ENCODE assay signal across 9 cellular contexts in genomic region chr20:36919715-36920333, GRCh38. TPM values are rescaled to one million over a fixed set of nuclear protein-coding genes. Genes with fewer than 3 reads are reported as not detected.
DNase-seq lines count a peak whose midpoint lies in the region; ATAC-seq and TF ChIP-seq lines count a peak whose summit lies in the region.
"Had no signal": no experiment of that assay in that cellular context is flagged by ENCODE, and none has a peak within 500 bp of the region (broad histone marks: within the 10 kb centered on the region; RNA-seq: fewer than 3 reads in every experiment).

No MANE protein-coding gene starts in this region.

- TF ChIP-seq CTCF in GM13977 (IDR thresholded peaks at IDR 0.05; ENCODE audit: extremely low read depth, insufficient read depth, missing control alignments) (peak; percentile 74), foreskin fibroblast (IDR thresholded peaks at IDR 0.05; ENCODE audit: low read depth, low read length) (peak; percentile 88), parathyroid adenoma (IDR thresholded peaks at IDR 0.05) (peak; percentile 87)

- H3K4me2 ChIP-seq in parathyroid adenoma (ENCODE audit: low read length): no peak overlapping the region

- no peaks in the 10 kb centered on the region for H3K27me3 Mint-ChIP-seq in CD4-positive, alpha-beta memory T cell
- no peaks in the 10 kb centered on the region for H3K27me3 Mint-ChIP-seq in activated CD8-positive, alpha-beta T cell treated with anti-CD3 and anti-CD28 coated beads, Interleukin-2, amount 10 ng/mL, durations not matched to agents 7 days and 5 days (ENCODE audit: low read depth)

- no peaks in the 10 kb centered on the region for H3K9me3 ChIP-seq in CD4-positive, alpha-beta memory T cell (ENCODE audit: control insufficient read depth in 1 of 2, low read length in 2 of 2)
- H3K9me3 ChIP-seq in parathyroid adenoma (ENCODE audit: control insufficient read depth, low read length): no peaks in the 10 kb centered on the region

- no peaks in the 10 kb centered on the region for H3K27me3 ChIP-seq in CD4-positive, alpha-beta memory T cell (ENCODE audit: insufficient read depth, low read length)
- H3K27me3 ChIP-seq in parathyroid adenoma (ENCODE audit: control insufficient read depth, insufficient read depth, low read length): no peaks in the 10 kb centered on the region

- ATAC-seq in activated CD8-positive, alpha-beta T cell treated with anti-CD3 and anti-CD28 coated beads, Interleukin-2, amount 10 ng/mL, durations not matched to agents 7 days and 5 days: peak; percentile 52
- ATAC-seq in GM18511 (IDR thresholded peaks at IDR 0.05; ENCODE audit: unreplicated experiment) (no peak), HG03442 (IDR thresholded peaks at IDR 0.05; ENCODE audit: unreplicated experiment) (no peak)

- no peak overlapping the region for H2AFZ ChIP-seq in parathyroid adenoma

- CTCF ChIA-PET in CD4-positive, alpha-beta memory T cell (lab: Charles Lee; ENCODE audit: partially characterized antibody): interaction anchor here (0.6 to 3.3 kb wide), 15 partner anchors 10 to 259 kb away, joined by 3 to 12 read pairs (median 4); partner anchors contain the start of genes MROH8 and RPN2
- CTCF ChIA-PET in activated CD8-positive, alpha-beta T cell treated with anti-CD3 and anti-CD28 coated beads, Interleukin-2, amount 10 ng/mL, durations not matched to agents 7 days and 5 days (lab: Charles Lee): interaction anchor here (0.5 to 2.1 kb wide), 17 partner anchors 8 to 253 kb away, joined by 3 to 15 read pairs (median 3); no protein-coding TSS in a partner anchor

- no peaks in the 10 kb centered on the region for H3K9me3 Mint-ChIP-seq in CD4-positive, alpha-beta memory T cell
- H3K9me3 Mint-ChIP-seq in activated CD8-positive, alpha-beta T cell treated with anti-CD3 and anti-CD28 coated beads, Interleukin-2, amount 10 ng/mL, durations not matched to agents 7 days and 5 days (ENCODE audit: insufficient read depth): no peaks in the 10 kb centered on the region
- H3K9me3 Mint-ChIP-seq: T-helper 1 cell treated with Interleukin-12 subunit alpha and Interleukin-12 subunit beta and Interleukin-4 antibody, amounts not matched to agents 30 μg/mL and 1 μg/mL, for 36 hours had no signal

- H3K27ac Mint-ChIP-seq in CD4-positive, alpha-beta memory T cell: peak overlapping the region; percentile 13 to 84 (median 60)
- H3K27ac Mint-ChIP-seq in activated CD8-positive, alpha-beta T cell treated with anti-CD3 and anti-CD28 coated beads, Interleukin-2, amount 10 ng/mL, durations not matched to agents 7 days and 5 days: no peak overlapping the region
- H3K27ac Mint-ChIP-seq: T-helper 1 cell treated with Interleukin-12 subunit alpha and Interleukin-12 subunit beta and Interleukin-4 antibody, amounts not matched to agents 30 μg/mL and 1 μg/mL, for 36 hours had no signal

- H3K4me3 Mint-ChIP-seq in CD4-positive, alpha-beta memory T cell: no peak overlapping the region
- H3K4me3 Mint-ChIP-seq in activated CD8-positive, alpha-beta T cell treated with anti-CD3 and anti-CD28 coated beads, Interleukin-2, amount 10 ng/mL, durations not matched to agents 7 days and 5 days: no peak overlapping the region
- H3K4me3 Mint-ChIP-seq: T-helper 1 cell treated with Interleukin-12 subunit alpha and Interleukin-12 subunit beta and Interleukin-4 antibody, amounts not matched to agents 30 μg/mL and 1 μg/mL, for 36 hours had no signal

- peaks cover 73% of the 10 kb centered on the region for H3K36me3 ChIP-seq in CD4-positive, alpha-beta memory T cell (ENCODE audit: insufficient read depth, low read length)
- H3K36me3 ChIP-seq in parathyroid adenoma (ENCODE audit: control insufficient read depth, insufficient read depth, low read length): no peaks in the 10 kb centered on the region

- H3K27ac ChIP-seq in CD4-positive, alpha-beta memory T cell (ENCODE audit: low read depth, low read length): no peak overlapping the region
- H3K27ac ChIP-seq in parathyroid adenoma: no peak overlapping the region

- peaks cover 21% of the 10 kb centered on the region for H3K4me1 ChIP-seq in CD4-positive, alpha-beta memory T cell (ENCODE audit: insufficient read depth, low read length)
- no peaks in the 10 kb centered on the region for H3K4me1 ChIP-seq in parathyroid adenoma

- no peak overlapping the region for H3K4me3 ChIP-seq in CD4-positive, alpha-beta memory T cell (ENCODE audit: low read length in 2 of 2)
- H3K4me3 ChIP-seq in foreskin fibroblast (ENCODE audit: low read depth in 1 of 2, low read length in 2 of 2) (no peak overlapping the region), parathyroid adenoma (ENCODE audit: low read depth, low read length) (no peak overlapping the region)

- H3K79me2 ChIP-seq in parathyroid adenoma: no peaks in the 10 kb centered on the region

- H3K9ac ChIP-seq in parathyroid adenoma: no peak overlapping the region

- intact Hi-C loops in CD4-positive, alpha-beta memory T cell (cut with micrococcal nuclease): loop anchor here (1.0 kb wide), 1 partner anchor 161 kb away; no protein-coding TSS in a partner anchor

- POLR2A ChIA-PET in CD4-positive, alpha-beta memory T cell (lab: Charles Lee; ENCODE audit: partially characterized antibody): interaction anchor here (1.0 to 3.6 kb wide), 8 partner anchors 11 to 259 kb away, joined by 3 to 13 read pairs (median 4); partner anchors contain the start of genes MROH8, RBL1 and RPN2
- POLR2A ChIA-PET in activated CD8-positive, alpha-beta T cell treated with anti-CD3 and anti-CD28 coated beads, Interleukin-2, amount 10 ng/mL, durations not matched to agents 7 days and 5 days (lab: Charles Lee): no interaction called here

- in situ Hi-C loops in GM13977 (cut with MboI; ENCODE audit: low pct_unique_long_range_greater_than_20kb, low sequenced_read_pairs, unreplicated experiment): no loop called here

- H3K4me1 Mint-ChIP-seq in CD4-positive, alpha-beta memory T cell: peaks cover 7 to 20% (median 11%) of the 10 kb centered on the region in 4 donors
- peaks cover 8% of the 10 kb centered on the region for H3K4me1 Mint-ChIP-seq in activated CD8-positive, alpha-beta T cell treated with anti-CD3 and anti-CD28 coated beads, Interleukin-2, amount 10 ng/mL, durations not matched to agents 7 days and 5 days (ENCODE audit: low read depth)

- peaks cover 33 to 52% of the 10 kb centered on the region in 2 donors for H3K36me3 Mint-ChIP-seq in CD4-positive, alpha-beta memory T cell
- peaks cover 45% of the 10 kb centered on the region for H3K36me3 Mint-ChIP-seq in activated CD8-positive, alpha-beta T cell treated with anti-CD3 and anti-CD28 coated beads, Interleukin-2, amount 10 ng/mL, durations not matched to agents 7 days and 5 days (ENCODE audit: low read depth)

- DNase-seq in CD4-positive, alpha-beta memory T cell: peak; percentile 58 to 66 (median 61)
- DNase-seq in GM13977 (ENCODE audit: low spot score) (peak; percentile 71), NCI-H2227 treated with DMSO at 0.1 percent for 48 hours (lab: John Stamatoyannopoulos, UW) (peak; percentile 75), foreskin fibroblast (peak; percentile 56 to 83)
- DNase-seq in activated CD8-positive, alpha-beta T cell treated with anti-CD3 and anti-CD28 coated beads, Interleukin-2, amount 10 ng/mL, durations not matched to agents 7 days and 5 days: peak; percentile 62

RNA-seq across cellular contexts. Expression of gene SAMHD1, which starts 31.7 kb away (rescaled TPM):
- 100 to 1,000 TPM; 216 to 223 TPM for total RNA-seq in CD4-positive, alpha-beta memory T cell
- 100 to 1,000 TPM; 291 to 332 TPM for polyA plus RNA-seq in CD4-positive, alpha-beta memory T cell
- total RNA-seq in activated CD8-positive, alpha-beta T cell treated with anti-CD3 and anti-CD28 coated beads, Interleukin-2, amount 10 ng/mL, durations not matched to agents 7 days and 5 days: 100 to 1,000 TPM; 318 to 346 TPM

RNA-seq across cellular contexts. Expression of gene TLDC2, which starts 43.9 kb away (rescaled TPM):
- total RNA-seq in CD4-positive, alpha-beta memory T cell: not detected
- under 1 TPM in 1 of 2 donors, not detected in 1; 0.52 TPM for polyA plus RNA-seq in CD4-positive, alpha-beta memory T cell
- total RNA-seq in activated CD8-positive, alpha-beta T cell treated with anti-CD3 and anti-CD28 coated beads, Interleukin-2, amount 10 ng/mL, durations not matched to agents 7 days and 5 days: not detected
